In the genomic region with DNA sequence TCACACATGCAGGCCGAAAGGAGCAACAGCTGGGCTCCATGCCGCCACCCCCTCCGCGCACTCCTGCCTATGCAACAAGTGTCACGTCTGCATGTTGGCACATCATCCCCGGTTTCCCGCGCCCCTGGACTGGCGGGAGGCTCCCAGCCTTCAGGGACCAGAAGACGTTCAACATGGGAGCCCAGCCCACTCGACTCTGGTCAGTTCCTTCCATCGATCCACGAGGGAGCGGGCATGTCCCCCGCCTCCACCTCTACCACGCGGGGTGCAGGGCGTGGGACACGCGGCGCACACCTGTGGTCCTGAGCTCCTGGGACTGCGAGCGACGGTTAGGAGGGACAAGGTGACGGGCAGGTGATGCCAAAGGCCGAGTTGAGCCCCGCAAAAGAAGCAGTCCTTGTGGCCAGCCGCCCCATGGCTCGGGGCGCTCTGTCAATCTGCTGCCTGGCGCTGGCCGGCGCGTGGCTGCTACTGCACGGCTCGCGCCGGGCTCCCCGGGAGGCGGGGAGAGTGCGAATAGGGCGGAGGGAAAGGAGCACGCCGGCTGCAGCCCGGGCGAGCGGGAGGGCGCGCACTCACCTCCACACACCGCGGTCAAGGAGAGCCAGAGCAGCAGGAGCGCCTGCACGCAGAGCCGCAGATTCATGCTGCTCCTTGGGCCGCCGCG, we compare ENCODE assay signal across 8 cellular contexts. TPM values are rescaled to one million over a fixed set of nuclear protein-coding genes. Genes with fewer than 3 reads are reported as not detected.
DNase-seq lines count a peak whose midpoint lies in the region; ATAC-seq and TF ChIP-seq lines count a peak whose summit lies in the region.

No MANE protein-coding gene starts in this region.

- DNase-seq in activated CD4-positive, alpha-beta T cell treated with anti-CD3 and anti-CD28 coated beads, Interleukin-2, amount 10 ng/mL, durations not matched to agents 7 days and 5 days: no peak
- DNase-seq in activated CD4-positive, alpha-beta T cell treated with anti-CD3 and anti-CD28 coated beads for 4 hours: no peak
- DNase-seq in activated CD4-positive, alpha-beta memory T cell treated with anti-CD3 and anti-CD28 coated beads, Interleukin-2, amount 10 ng/mL, durations not matched to agents 7 days and 5 days: no peak
- DNase-seq in Right ventricle myocardium superior (peak; percentile 55), prostate gland (ENCODE audit: low spot score) (no peak), ureter (ENCODE audit: low spot score) (no peak)

- 2% methylated on average over 19 of the region's 57 CpGs for WGBS in prostate gland

- ATAC-seq in HG03280 (IDR thresholded peaks at IDR 0.05; ENCODE audit: unreplicated experiment): peak; percentile 45
- ATAC-seq in Right ventricle myocardium superior (ENCODE audit: poor library complexity): peak; percentile 68
- ATAC-seq in GM18519 (IDR thresholded peaks at IDR 0.05; ENCODE audit: low FRiP score, unreplicated experiment): no peak

- intact Hi-C loops in Right ventricle myocardium superior (cut with DNase I) (no loop called here), prostate gland (cut with DNase I) (no loop called here)

- no peaks in the 10 kb centered on the region for H3K36me3 Mint-ChIP-seq in activated CD4-positive, alpha-beta T cell treated with anti-CD3 and anti-CD28 coated beads, Interleukin-2, amount 10 ng/mL, durations not matched to agents 7 days and 5 days (ENCODE audit: low read depth)
- H3K36me3 Mint-ChIP-seq in activated CD4-positive, alpha-beta memory T cell treated with anti-CD3 and anti-CD28 coated beads, Interleukin-2, amount 10 ng/mL, durations not matched to agents 7 days and 5 days (ENCODE audit: low read depth): no peaks in the 10 kb centered on the region

- no peak overlapping the region for H3K27ac ChIP-seq in prostate gland

- H3K4me3 ChIP-seq in prostate gland: peak overlapping the region; percentile 25 to 35

- no peaks in the 10 kb centered on the region for H3K4me1 ChIP-seq in prostate gland (replicated peaks)

- POLR2A ChIA-PET in activated CD4-positive, alpha-beta T cell treated with anti-CD3 and anti-CD28 coated beads, Interleukin-2, amount 10 ng/mL, durations not matched to agents 7 days and 5 days (lab: Charles Lee): no interaction called here
- POLR2A ChIA-PET in activated CD4-positive, alpha-beta memory T cell treated with anti-CD3 and anti-CD28 coated beads, Interleukin-2, amount 10 ng/mL, durations not matched to agents 7 days and 5 days (lab: Charles Lee): interaction anchor here (1.3 kb wide), 1 partner anchor 127 kb away, joined by 5 read pairs; no protein-coding TSS in a partner anchor

- H3K27me3 ChIP-seq in prostate gland (replicated peaks; ENCODE audit: insufficient read depth): no peaks in the 10 kb centered on the region

- TF ChIP-seq POLR2A in prostate gland (IDR thresholded peaks at IDR 0.05): no peak

- H3K9me3 Mint-ChIP-seq in activated CD4-positive, alpha-beta T cell treated with anti-CD3 and anti-CD28 coated beads, Interleukin-2, amount 10 ng/mL, durations not matched to agents 7 days and 5 days: no peaks in the 10 kb centered on the region
- H3K9me3 Mint-ChIP-seq in activated CD4-positive, alpha-beta memory T cell treated with anti-CD3 and anti-CD28 coated beads, Interleukin-2, amount 10 ng/mL, durations not matched to agents 7 days and 5 days: no peaks in the 10 kb centered on the region

- no peaks in the 10 kb centered on the region for H3K9me3 ChIP-seq in prostate gland

- peak overlapping the region; percentile 55 for H3K4me3 Mint-ChIP-seq in activated CD4-positive, alpha-beta T cell treated with anti-CD3 and anti-CD28 coated beads, Interleukin-2, amount 10 ng/mL, durations not matched to agents 7 days and 5 days
- peak overlapping the region; percentile 52 for H3K4me3 Mint-ChIP-seq in activated CD4-positive, alpha-beta memory T cell treated with anti-CD3 and anti-CD28 coated beads, Interleukin-2, amount 10 ng/mL, durations not matched to agents 7 days and 5 days

- peaks cover 12% of the 10 kb centered on the region for H3K4me1 Mint-ChIP-seq in activated CD4-positive, alpha-beta T cell treated with anti-CD3 and anti-CD28 coated beads, Interleukin-2, amount 10 ng/mL, durations not matched to agents 7 days and 5 days
- peaks cover 11% of the 10 kb centered on the region for H3K4me1 Mint-ChIP-seq in activated CD4-positive, alpha-beta memory T cell treated with anti-CD3 and anti-CD28 coated beads, Interleukin-2, amount 10 ng/mL, durations not matched to agents 7 days and 5 days

- CTCF ChIA-PET in activated CD4-positive, alpha-beta T cell treated with anti-CD3 and anti-CD28 coated beads, Interleukin-2, amount 10 ng/mL, durations not matched to agents 7 days and 5 days (lab: Charles Lee): interaction anchor here (2.0 kb wide), 1 partner anchor 169 kb away, joined by 5 read pairs; no protein-coding TSS in a partner anchor
- CTCF ChIA-PET in activated CD4-positive, alpha-beta memory T cell treated with anti-CD3 and anti-CD28 coated beads, Interleukin-2, amount 10 ng/mL, durations not matched to agents 7 days and 5 days (lab: Charles Lee): interaction anchor here (1.6 to 2.4 kb wide), 4 partner anchors 72 to 169 kb away, joined by 5 to 7 read pairs (median 6); no protein-coding TSS in a partner anchor

- no peaks in the 10 kb centered on the region for H3K36me3 ChIP-seq in prostate gland

- TF ChIP-seq CTCF in prostate gland (IDR thresholded peaks at IDR 0.05): no peak

- peaks cover 21% of the 10 kb centered on the region for H3K27me3 Mint-ChIP-seq in activated CD4-positive, alpha-beta T cell treated with anti-CD3 and anti-CD28 coated beads, Interleukin-2, amount 10 ng/mL, durations not matched to agents 7 days and 5 days
- peaks cover 24% of the 10 kb centered on the region for H3K27me3 Mint-ChIP-seq in activated CD4-positive, alpha-beta memory T cell treated with anti-CD3 and anti-CD28 coated beads, Interleukin-2, amount 10 ng/mL, durations not matched to agents 7 days and 5 days

- H3K27ac Mint-ChIP-seq in activated CD4-positive, alpha-beta T cell treated with anti-CD3 and anti-CD28 coated beads, Interleukin-2, amount 10 ng/mL, durations not matched to agents 7 days and 5 days: no peak overlapping the region
- no peak overlapping the region for H3K27ac Mint-ChIP-seq in activated CD4-positive, alpha-beta memory T cell treated with anti-CD3 and anti-CD28 coated beads, Interleukin-2, amount 10 ng/mL, durations not matched to agents 7 days and 5 days

RNA-seq across cellular contexts. Expression of a gene that starts 0.6 kb away (rescaled TPM):
- total RNA-seq in activated CD4-positive, alpha-beta T cell treated with anti-CD3 and anti-CD28 coated beads, Interleukin-2, amount 10 ng/mL, durations not matched to agents 7 days and 5 days: under 1 TPM; 0.17 to 0.25 TPM
- total RNA-seq in activated CD4-positive, alpha-beta memory T cell treated with anti-CD3 and anti-CD28 coated beads, Interleukin-2, amount 10 ng/mL, durations not matched to agents 7 days and 5 days: under 1 TPM; 0.15 TPM
- total RNA-seq in Right ventricle myocardium superior (15.4 TPM), prostate gland (1 to 10 TPM; 1.7 to 3.5 TPM), ureter (0.52 TPM)
